8 cellular contexts compared by ENCODE assay signal in the genomic region with DNA sequence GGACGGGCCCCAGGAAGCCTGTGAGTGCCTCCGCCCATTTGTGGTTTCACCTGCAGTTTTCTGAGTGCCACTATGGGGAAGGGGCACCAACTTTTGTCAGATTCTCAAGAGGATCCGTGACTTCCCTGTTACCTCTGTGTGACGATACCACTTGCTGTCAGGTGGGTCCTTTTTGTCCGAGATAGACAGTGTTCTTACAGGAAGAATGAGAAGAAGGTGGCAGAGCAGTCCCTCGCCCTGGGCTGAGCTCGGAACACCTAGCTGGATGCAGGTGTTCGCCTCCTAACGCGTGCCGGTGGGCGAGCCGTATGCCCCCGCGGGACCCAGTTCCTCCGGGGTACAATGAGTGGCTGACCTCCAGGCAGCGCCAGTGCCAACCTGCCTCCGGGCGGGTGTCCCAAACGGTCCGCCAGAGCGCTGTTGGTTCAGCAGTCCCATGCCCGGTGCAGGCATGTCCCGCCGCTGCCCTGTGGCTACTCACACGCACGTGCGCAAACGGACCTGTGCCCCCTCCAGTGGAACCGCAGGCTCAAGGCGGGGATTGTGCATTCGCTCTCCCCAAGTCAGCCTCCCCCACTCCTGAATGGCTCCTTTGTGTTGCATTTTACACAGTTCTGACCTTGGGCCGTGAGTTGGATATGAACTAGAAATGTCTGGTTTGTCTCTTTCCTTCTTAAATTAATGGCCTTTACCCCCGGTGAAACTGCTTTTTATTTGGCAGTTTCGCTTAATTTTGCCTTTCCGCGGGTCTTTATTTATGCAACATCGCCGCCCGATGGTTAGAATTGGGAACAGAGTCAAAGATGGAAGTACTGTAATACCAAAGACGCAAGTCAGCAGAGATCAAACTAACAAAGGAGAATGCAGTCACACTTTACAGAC. TPM values are rescaled to one million over a fixed set of nuclear protein-coding genes. Genes with fewer than 3 reads are reported as not detected.
A peak's percentile ranks its signal among the peaks of the same experiment; 100 is the strongest.
DNase-seq lines count a peak whose midpoint lies in the region; ATAC-seq and TF ChIP-seq lines count a peak whose summit lies in the region.

No MANE protein-coding gene starts in this region.

- H3K27me3 ChIP-seq in DND-41 (ENCODE audit: insufficient read depth, low read length, poor library complexity): peaks cover 6% of the 10 kb centered on the region
- peaks cover 10% of the 10 kb centered on the region for H3K27me3 ChIP-seq in endocrine pancreas (ENCODE audit: control insufficient read depth, insufficient read depth, low read length)
- peaks cover 0 to 10% of the 10 kb centered on the region in 2 experiments for H3K27me3 ChIP-seq in mesenchymal stem cell (ENCODE audit: control insufficient read depth in 1 of 2, insufficient read depth in 1 of 2, low read length in 2 of 2)

- no peak overlapping the region for H2BK120ac ChIP-seq in mesenchymal stem cell (ENCODE audit: low read depth, low read length)

- H4K91ac ChIP-seq in mesenchymal stem cell (ENCODE audit: low read length): no peak overlapping the region

- peak; percentile 29 for ATAC-seq in DND-41 (ENCODE audit: insufficient read depth, low read depth)
- ATAC-seq in activated CD8-positive, alpha-beta memory T cell treated with anti-CD3 and anti-CD28 coated beads, Interleukin-2, amount 10 ng/mL, durations not matched to agents 7 days and 5 days: peak; percentile 12
- no peak for ATAC-seq in HG02763 (IDR thresholded peaks at IDR 0.05; ENCODE audit: unreplicated experiment)

- H3K4me3 Mint-ChIP-seq in activated CD8-positive, alpha-beta memory T cell treated with anti-CD3 and anti-CD28 coated beads, Interleukin-2, amount 10 ng/mL, durations not matched to agents 7 days and 5 days: peak overlapping the region; percentile 75

- H3K18ac ChIP-seq in mesenchymal stem cell (ENCODE audit: low read depth in 1 of 2, low read length in 2 of 2): no peak overlapping the region

- peak overlapping the region; percentile 72 for H2AFZ ChIP-seq in DND-41 (ENCODE audit: low read depth, low read length)
- peak overlapping the region; percentile 43 for H2AFZ ChIP-seq in mesenchymal stem cell (ENCODE audit: low read depth, low read length)

- DNase-seq in DND-41 (peak; percentile 75), HK-2 (ENCODE audit: unreplicated experiment) (peak; percentile 55), NOMO-1 treated with dmso at 0.1 percent for 144 hours (lab: John Stamatoyannopoulos, UW; ENCODE audit: unreplicated experiment) (peak; percentile 71), mesenchymal stem cell (peak; percentile 81)
- DNase-seq in activated CD8-positive, alpha-beta memory T cell treated with anti-CD3 and anti-CD28 coated beads, Interleukin-2, amount 10 ng/mL, durations not matched to agents 7 days and 5 days: peak; percentile 85
- peak; percentile 45 to 48 (median 48) for DNase-seq in stimulated activated CD4-positive, alpha-beta T cell treated with anti-CD3 and anti-CD28 coated beads, TNF-alpha, amount 100 ng/mL, for 48 hours (ENCODE audit: low read depth in 3 of 3)

- peaks cover 4% of the 10 kb centered on the region for H3K79me1 ChIP-seq in mesenchymal stem cell (replicated peaks; ENCODE audit: low read length, poor library complexity, severe bottlenecking)

- H3K4me3 ChIP-seq in DND-41 (ENCODE audit: low read depth in 1 of 2, low read length in 2 of 2) (peak overlapping the region in 1 of 2 experiments; percentile 57; a peak in 2 of 4 replicates), endocrine pancreas (ENCODE audit: control insufficient read depth, insufficient read depth, low read length) (peak overlapping the region; percentile 73), mesenchymal stem cell (ENCODE audit: insufficient read depth in 1 of 2, low read depth in 1 of 2, low read length in 2 of 2) (peak overlapping the region; percentile 52 to 80)

- no peaks in the 10 kb centered on the region for H3K9me3 Mint-ChIP-seq in activated CD8-positive, alpha-beta memory T cell treated with anti-CD3 and anti-CD28 coated beads, Interleukin-2, amount 10 ng/mL, durations not matched to agents 7 days and 5 days (ENCODE audit: low read depth)

- TF ChIP-seq CTCF in DND-41 (IDR thresholded peaks at IDR 0.05; ENCODE audit: borderline replicate concordance, extremely low read depth, low read length, poor library complexity, severe bottlenecking): peak; percentile 88

- no peak overlapping the region for H3K23ac ChIP-seq in mesenchymal stem cell (ENCODE audit: low read length in 2 of 2)

- H3K9me3 ChIP-seq in DND-41 (ENCODE audit: insufficient read depth, low read length, severe bottlenecking) (no peaks in the 10 kb centered on the region), endocrine pancreas (ENCODE audit: control insufficient read depth, low read length) (no peaks in the 10 kb centered on the region), mesenchymal stem cell (ENCODE audit: control insufficient read depth, low read length) (no peaks in the 10 kb centered on the region)

- H3K4me2 ChIP-seq in DND-41 (ENCODE audit: insufficient read depth, low read length): peak overlapping the region; percentile 80
- peak overlapping the region; percentile 94 for H3K4me2 ChIP-seq in mesenchymal stem cell (ENCODE audit: low read length, poor library complexity, severe bottlenecking)

- 0 out of 2 replicates have a peak, but pooled peaks cover 3% of the 10 kb centered on the region for H4K20me1 ChIP-seq in DND-41 (ENCODE audit: insufficient read depth, low read length)

- no peaks in the 10 kb centered on the region for H3K79me2 ChIP-seq in DND-41 (ENCODE audit: insufficient read depth, low read length)

- WGBS in mesenchymal stem cell: 3% methylated on average over 33 of the region's 41 CpGs

- H3K4me1 Mint-ChIP-seq in activated CD8-positive, alpha-beta memory T cell treated with anti-CD3 and anti-CD28 coated beads, Interleukin-2, amount 10 ng/mL, durations not matched to agents 7 days and 5 days: peaks cover 28% of the 10 kb centered on the region

- CTCF ChIA-PET in activated CD8-positive, alpha-beta memory T cell treated with anti-CD3 and anti-CD28 coated beads, Interleukin-2, amount 10 ng/mL, durations not matched to agents 7 days and 5 days (lab: Charles Lee): interaction anchor here (0.7 to 6.2 kb wide), 17 partner anchors 12 to 371 kb away, joined by 3 to 153 read pairs (median 4); no protein-coding TSS in a partner anchor

- peaks cover 1% of the 10 kb centered on the region for H3K36me3 Mint-ChIP-seq in activated CD8-positive, alpha-beta memory T cell treated with anti-CD3 and anti-CD28 coated beads, Interleukin-2, amount 10 ng/mL, durations not matched to agents 7 days and 5 days

- H2BK15ac ChIP-seq in mesenchymal stem cell (ENCODE audit: low read depth, poor library complexity, severe bottlenecking): no peak overlapping the region

- H4K8ac ChIP-seq in mesenchymal stem cell (ENCODE audit: low read length): no peak overlapping the region

- no peak overlapping the region for H2AK5ac ChIP-seq in mesenchymal stem cell (ENCODE audit: low read length, severe bottlenecking)

- peaks cover 18% of the 10 kb centered on the region for H3K4me1 ChIP-seq in DND-41 (ENCODE audit: insufficient read depth, low read length)
- H3K4me1 ChIP-seq in endocrine pancreas (ENCODE audit: control insufficient read depth, insufficient read depth, low read length): no peaks in the 10 kb centered on the region
- H3K4me1 ChIP-seq in mesenchymal stem cell (ENCODE audit: control insufficient read depth, insufficient read depth, low read depth, low read length): peaks cover 19% of the 10 kb centered on the region

- H3K9ac ChIP-seq in DND-41 (ENCODE audit: low read depth, low read length) (peak overlapping the region; percentile 39), endocrine pancreas (ENCODE audit: control insufficient read depth, insufficient read depth, low read length) (peak overlapping the region; percentile 82), mesenchymal stem cell (ENCODE audit: low read length) (peak overlapping the region; percentile 65)

- no peak overlapping the region for H3K14ac ChIP-seq in mesenchymal stem cell (ENCODE audit: low read length in 2 of 2)

- H3K27ac ChIP-seq in DND-41 (ENCODE audit: low read length) (0 out of 2 replicates have a peak overlapping the region, but pooled peaks have one; percentile 53), mesenchymal stem cell (ENCODE audit: low read length, poor library complexity, severe bottlenecking) (no peak overlapping the region)

- peak overlapping the region in 1 of 2 experiments; percentile 29 for H2BK12ac ChIP-seq in mesenchymal stem cell (ENCODE audit: low read length in 2 of 2)

- peaks cover 57% of the 10 kb centered on the region for H3K27me3 Mint-ChIP-seq in activated CD8-positive, alpha-beta memory T cell treated with anti-CD3 and anti-CD28 coated beads, Interleukin-2, amount 10 ng/mL, durations not matched to agents 7 days and 5 days

- no peak overlapping the region for H2BK5ac ChIP-seq in mesenchymal stem cell (ENCODE audit: low read depth, low read length, poor library complexity, severe bottlenecking)

- no peak overlapping the region for H3K4ac ChIP-seq in mesenchymal stem cell (ENCODE audit: low read depth in 1 of 2, low read length in 2 of 2)

- H3K36me3 ChIP-seq in DND-41 (ENCODE audit: insufficient read depth, low read length) (no peaks in the 10 kb centered on the region), endocrine pancreas (ENCODE audit: control insufficient read depth, insufficient read depth, low read length) (no peaks in the 10 kb centered on the region), mesenchymal stem cell (ENCODE audit: control insufficient read depth in 1 of 2, insufficient read depth in 2 of 2, low read depth in 1 of 2, low read length in 2 of 2) (no peaks in the 10 kb centered on the region)

- H3K27ac Mint-ChIP-seq in activated CD8-positive, alpha-beta memory T cell treated with anti-CD3 and anti-CD28 coated beads, Interleukin-2, amount 10 ng/mL, durations not matched to agents 7 days and 5 days: peak overlapping the region; percentile 83

RNA-seq across cellular contexts. Expression of gene ABTB2, which starts 1.1 kb away (rescaled TPM):
- total RNA-seq in activated CD8-positive, alpha-beta memory T cell treated with anti-CD3 and anti-CD28 coated beads, Interleukin-2, amount 10 ng/mL, durations not matched to agents 7 days and 5 days: 10 to 100 TPM in 1 of 2 experiments, 1 to 10 TPM in 1; 3.8 to 16.8 TPM
- 0.39 TPM for polyA plus RNA-seq in mesenchymal stem cell (2013, experiment 1 of 2)
- 0.41 TPM for polyA plus RNA-seq in mesenchymal stem cell (2013, experiment 2 of 2)
